ENCODE assay signal across 18 cellular contexts in genomic region chr13:113080361-113080831, GRCh38. TPM values are rescaled to one million over a fixed set of nuclear protein-coding genes. Genes with fewer than 3 reads are reported as not detected.
"Had no signal": no experiment of that assay in that cellular context is flagged by ENCODE, and none has a peak within 500 bp of the region (broad histone marks: within the 10 kb centered on the region; RNA-seq: fewer than 3 reads in every experiment).

No MANE protein-coding gene starts in this region.

- H3K36me3 ChIP-seq: neutrophil, transverse colon had no signal

- H3K4me2 ChIP-seq: smooth muscle cell had no signal

- H3K9me3 ChIP-seq: neutrophil, thoracic aorta, transverse colon had no signal

- H3K4me3 ChIP-seq: smooth muscle cell, thoracic aorta, transverse colon had no signal

- H3K27ac ChIP-seq: neutrophil, thoracic aorta, transverse colon had no signal

- H3K27me3 ChIP-seq: neutrophil, transverse colon had no signal

- DNase-seq: erythroblast; foreskin melanocyte; islet precursor cell; mesendoderm; naive B cell; nephron progenitor cell; stimulated activated CD4-positive, alpha-beta T cell treated with anti-CD3 and anti-CD28 coated beads, Interleukin-4, amount 100 ng/mL, for 1 hour; transverse colon had no signal

- ATAC-seq: stimulated activated memory B cell treated with anti-CD40 and anti-IgM and Interleukin-4, amounts not matched to agents 10 μg/mL and 1 μg/mL and 100 μg/mL, for 72 hours had no signal

- H3K4me1 ChIP-seq: transverse colon had no signal

RNA-seq across cellular contexts. Expression of gene F7, which starts 25.2 kb away (rescaled TPM):
- total RNA-seq: bronchial epithelial cell, endothelial cell of umbilical vein, lung microvascular endothelial cell, pulmonary artery endothelial cell, thoracic aorta, transverse colon, ureter had no signal
- polyA plus RNA-seq: endothelial cell of umbilical vein had no signal

RNA-seq across cellular contexts. Expression of gene F10, which starts 42.2 kb away (rescaled TPM):
- total RNA-seq: endothelial cell of umbilical vein, osteoblast had no signal
